2 cellular contexts compared by ENCODE assay signal in genomic region chr4:27442146-27442545, GRCh38.
TF ChIP-seq lines count a peak whose summit lies in the region.

No MANE protein-coding gene starts in this region.

TF ChIP-seq in HCT116, 20 proteins besides CTCF, POLR2A, EP300 and RAD21:
- no peak for TF ChIP-seq ZNF274 (IDR thresholded peaks at IDR 0.05; ENCODE audit: low read depth, low read length)
- TF ChIP-seq ZFX (IDR thresholded peaks at IDR 0.05): no peak
- no peak for TF ChIP-seq JUND (IDR thresholded peaks at IDR 0.05)
- TF ChIP-seq SIN3A (IDR thresholded peaks at IDR 0.05; ENCODE audit: low read depth): no peak
- TF ChIP-seq ELF1 (IDR thresholded peaks at IDR 0.05; ENCODE audit: borderline replicate concordance, low read depth): no peak
- no peak for TF ChIP-seq EZH2phosphoT487 (IDR thresholded peaks at IDR 0.05; ENCODE audit: borderline replicate concordance)
- TF ChIP-seq SP1 (IDR thresholded peaks at IDR 0.05; ENCODE audit: low read depth): no peak
- no peak for TF ChIP-seq SRF (IDR thresholded peaks at IDR 0.05; ENCODE audit: low read depth)
- TF ChIP-seq FOSL1 (IDR thresholded peaks at IDR 0.05; ENCODE audit: low read depth): no peak
- no peak for TF ChIP-seq CEBPB (IDR thresholded peaks at IDR 0.05; ENCODE audit: low read depth)
- no peak for TF ChIP-seq TCF7L2 (IDR thresholded peaks at IDR 0.05; ENCODE audit: borderline replicate concordance, extremely low read depth, insufficient read depth, insufficient read length)
- no peak for TF ChIP-seq EZH2 (IDR thresholded peaks at IDR 0.05)
- TF ChIP-seq, protein P1, sequence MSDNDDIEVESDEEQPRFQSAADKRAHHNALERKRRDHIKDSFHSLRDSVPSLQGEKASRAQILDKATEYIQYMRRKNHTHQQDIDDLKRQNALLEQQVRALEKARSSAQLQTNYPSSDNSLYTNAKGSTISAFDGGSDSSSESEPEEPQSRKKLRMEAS (IDR thresholded peaks at IDR 0.05): no peak
- TF ChIP-seq ATF3 (IDR thresholded peaks at IDR 0.05): no peak
- TF ChIP-seq CBX3 (IDR thresholded peaks at IDR 0.05; ENCODE audit: low read depth): no peak
- TF ChIP-seq ZBTB33 (IDR thresholded peaks at IDR 0.05; ENCODE audit: extremely low read depth, insufficient replicate concordance, low read length): no peak
- TF ChIP-seq, protein P2, sequence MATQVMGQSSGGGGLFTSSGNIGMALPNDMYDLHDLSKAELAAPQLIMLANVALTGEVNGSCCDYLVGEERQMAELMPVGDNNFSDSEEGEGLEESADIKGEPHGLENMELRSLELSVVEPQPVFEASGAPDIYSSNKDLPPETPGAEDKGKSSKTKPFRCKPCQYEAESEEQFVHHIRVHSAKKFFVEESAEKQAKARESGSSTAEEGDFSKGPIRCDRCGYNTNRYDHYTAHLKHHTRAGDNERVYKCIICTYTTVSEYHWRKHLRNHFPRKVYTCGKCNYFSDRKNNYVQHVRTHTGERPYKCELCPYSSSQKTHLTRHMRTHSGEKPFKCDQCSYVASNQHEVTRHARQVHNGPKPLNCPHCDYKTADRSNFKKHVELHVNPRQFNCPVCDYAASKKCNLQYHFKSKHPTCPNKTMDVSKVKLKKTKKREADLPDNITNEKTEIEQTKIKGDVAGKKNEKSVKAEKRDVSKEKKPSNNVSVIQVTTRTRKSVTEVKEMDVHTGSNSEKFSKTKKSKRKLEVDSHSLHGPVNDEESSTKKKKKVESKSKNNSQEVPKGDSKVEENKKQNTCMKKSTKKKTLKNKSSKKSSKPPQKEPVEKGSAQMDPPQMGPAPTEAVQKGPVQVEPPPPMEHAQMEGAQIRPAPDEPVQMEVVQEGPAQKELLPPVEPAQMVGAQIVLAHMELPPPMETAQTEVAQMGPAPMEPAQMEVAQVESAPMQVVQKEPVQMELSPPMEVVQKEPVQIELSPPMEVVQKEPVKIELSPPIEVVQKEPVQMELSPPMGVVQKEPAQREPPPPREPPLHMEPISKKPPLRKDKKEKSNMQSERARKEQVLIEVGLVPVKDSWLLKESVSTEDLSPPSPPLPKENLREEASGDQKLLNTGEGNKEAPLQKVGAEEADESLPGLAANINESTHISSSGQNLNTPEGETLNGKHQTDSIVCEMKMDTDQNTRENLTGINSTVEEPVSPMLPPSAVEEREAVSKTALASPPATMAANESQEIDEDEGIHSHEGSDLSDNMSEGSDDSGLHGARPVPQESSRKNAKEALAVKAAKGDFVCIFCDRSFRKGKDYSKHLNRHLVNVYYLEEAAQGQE (IDR thresholded peaks at IDR 0.05; ENCODE audit: low read depth): no peak
- TF ChIP-seq EGR1 (IDR thresholded peaks at IDR 0.05; ENCODE audit: low read depth): no peak

TF ChIP-seq in SK-N-SH, 30 proteins besides CTCF, POLR2A, EP300 and RAD21:
- TF ChIP-seq RXRA (IDR thresholded peaks at IDR 0.05; ENCODE audit: borderline replicate concordance, low read depth) (no peak), MEF2A (IDR thresholded peaks at IDR 0.05; ENCODE audit: borderline replicate concordance, low read depth) (no peak), NRF1 (IDR thresholded peaks at IDR 0.05; ENCODE audit: low read depth, low read length) (no peak), GABPA (IDR thresholded peaks at IDR 0.05; ENCODE audit: low read depth) (no peak), SIN3A (IDR thresholded peaks at IDR 0.05; ENCODE audit: borderline replicate concordance, low read depth, low read length) (no peak), TCF12 (IDR thresholded peaks at IDR 0.05) (no peak), TEAD4 (IDR thresholded peaks at IDR 0.05; ENCODE audit: borderline replicate concordance, insufficient read depth) (no peak), GATA2 (CRISPR knock-in tag; IDR thresholded peaks at IDR 0.05) (no peak), CHD2 (IDR thresholded peaks at IDR 0.05; ENCODE audit: low read length, partially characterized antibody) (no peak), RFX5 (IDR thresholded peaks at IDR 0.05; ENCODE audit: low read length) (no peak), POLR2AphosphoS5 (IDR thresholded peaks at IDR 0.05; ENCODE audit: low read depth, low read length) (no peak), MXI1 (IDR thresholded peaks at IDR 0.05; ENCODE audit: low read depth, low read length) (no peak), ZBTB33 (IDR thresholded peaks at IDR 0.05; ENCODE audit: borderline replicate concordance, low read depth) (no peak)
